In the genomic region with DNA sequence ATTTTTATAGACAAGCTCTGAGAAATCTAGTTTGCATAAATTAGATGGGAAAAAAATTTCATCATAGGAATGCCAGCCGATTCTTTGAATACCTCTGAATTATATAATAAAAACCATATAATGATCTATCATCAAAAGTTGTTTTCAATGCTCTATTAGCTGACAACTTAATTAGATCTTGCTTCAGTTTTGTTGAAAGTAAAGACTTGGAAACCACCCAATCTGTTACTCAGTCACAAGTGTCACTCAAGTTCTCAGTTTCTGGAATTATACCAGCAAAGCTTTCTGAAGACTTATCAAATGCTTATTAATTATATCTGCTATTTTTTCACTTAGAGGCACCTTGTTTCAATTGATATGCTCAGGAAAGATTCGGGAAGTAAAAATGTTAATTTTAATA, we compare ENCODE assay signal across 10 cellular contexts. TPM values are rescaled to one million over a fixed set of nuclear protein-coding genes. Genes with fewer than 3 reads are reported as not detected.
"Had no signal": no experiment of that assay in that cellular context is flagged by ENCODE, and none has a peak within 500 bp of the region (broad histone marks: within the 10 kb centered on the region; RNA-seq: fewer than 3 reads in every experiment).

No MANE protein-coding gene starts in this region.

- FAIRE-seq: HepG2 had no signal

- H3K4me3 ChIP-seq: GM23248, HAP-1 had no signal

- H3K36me3 ChIP-seq: HAP-1 had no signal

- H3K4me1 ChIP-seq: HAP-1 had no signal

- DNase-seq: GM23248, GOT3, H7, HFFc6, KG1 had no signal

- H3K9ac ChIP-seq: GM23248 had no signal

- ATAC-seq: HCT116, HepG2 had no signal

- H3K27ac ChIP-seq: GM23248, HL-60 had no signal

- H2AFZ ChIP-seq: GM23248 had no signal

RNA-seq across cellular contexts. Expression of a gene that starts 21.1 kb away (rescaled TPM):
- total RNA-seq: GM23248, H7 had no signal
- polyA plus RNA-seq: IgD-negative memory B cell had no signal
